11 cellular contexts compared by ENCODE assay signal in the genomic region with DNA sequence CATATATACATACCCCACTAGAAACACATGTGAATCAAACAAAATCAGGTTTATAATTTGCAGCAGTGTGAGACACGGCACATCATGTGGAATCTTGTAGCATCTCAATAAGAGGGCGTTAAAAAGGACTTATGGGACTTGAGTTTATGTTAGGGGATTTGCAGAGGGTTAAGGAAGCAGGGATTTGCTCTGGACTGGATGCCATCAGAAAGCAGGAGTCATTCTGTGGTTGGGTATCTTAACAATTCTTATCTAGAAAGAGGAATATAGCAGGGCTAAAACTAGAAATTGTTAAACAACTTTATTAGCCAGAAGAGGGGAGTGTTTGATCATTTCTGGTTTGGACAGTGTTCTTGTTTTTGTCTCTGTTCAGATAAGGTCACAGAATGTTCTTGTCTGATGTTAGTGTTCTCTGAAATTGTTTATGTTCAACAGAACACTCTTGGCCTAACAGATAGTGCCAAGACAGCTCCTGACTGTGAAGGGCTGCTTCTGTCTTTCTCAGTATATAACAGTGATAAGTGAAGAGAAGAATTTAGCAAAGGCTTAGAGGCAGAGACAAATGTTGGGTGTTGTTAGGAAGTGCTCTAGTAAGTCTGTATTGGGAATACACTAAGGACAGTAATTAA. TPM values are rescaled to one million over a fixed set of nuclear protein-coding genes. Genes with fewer than 3 reads are reported as not detected.
DNase-seq lines count a peak whose midpoint lies in the region; ATAC-seq and TF ChIP-seq lines count a peak whose summit lies in the region.
"Had no signal": no experiment of that assay in that cellular context is flagged by ENCODE, and none has a peak within 500 bp of the region (broad histone marks: within the 10 kb centered on the region; RNA-seq: fewer than 3 reads in every experiment).

No MANE protein-coding gene starts in this region.

- H3K4me3 Mint-ChIP-seq in osteocyte (ENCODE audit: unreplicated experiment), result no peak overlapping the region
- H3K4me3 Mint-ChIP-seq: activated naive CD8-positive, alpha-beta T cell treated with anti-CD3 and anti-CD28 coated beads for 36 hours had no signal

- WGBS in esophagus muscularis mucosa, result 84% methylated on average over 2 of the region's 2 CpGs

- ATAC-seq in PC-3, result peak; percentile 71
- ATAC-seq in GM18873 (IDR thresholded peaks at IDR 0.05; ENCODE audit: low FRiP score, unreplicated experiment), result no peak
- no peak for ATAC-seq in GM21619 (IDR thresholded peaks at IDR 0.05; ENCODE audit: unreplicated experiment)

- H3K4me1 ChIP-seq in PC-3 (ENCODE audit: insufficient read depth, low read length) (no peaks in the 10 kb centered on the region), esophagus muscularis mucosa (peaks cover 4 to 24% (median 21%) of the 10 kb centered on the region in 4 donors)

- no peaks in the 10 kb centered on the region for H3K27me3 Mint-ChIP-seq in osteocyte (ENCODE audit: unreplicated experiment)
- H3K27me3 Mint-ChIP-seq: activated naive CD8-positive, alpha-beta T cell treated with anti-CD3 and anti-CD28 coated beads for 36 hours had no signal

- no peaks in the 10 kb centered on the region for H3K9me3 Mint-ChIP-seq in osteocyte (ENCODE audit: unreplicated experiment)
- H3K9me3 Mint-ChIP-seq: activated naive CD8-positive, alpha-beta T cell treated with anti-CD3 and anti-CD28 coated beads for 36 hours had no signal

- H3K9ac ChIP-seq in PC-3 (ENCODE audit: low read length), result no peak overlapping the region

- H3K4me3 ChIP-seq in PC-3 (ENCODE audit: low read length) (no peak overlapping the region), esophagus muscularis mucosa (no peak overlapping the region)

- no peaks in the 10 kb centered on the region for H3K36me3 Mint-ChIP-seq in osteocyte (ENCODE audit: unreplicated experiment)
- H3K36me3 Mint-ChIP-seq: activated naive CD8-positive, alpha-beta T cell treated with anti-CD3 and anti-CD28 coated beads for 36 hours had no signal

- CTCF ChIA-PET in PC-3 (lab: Charles Lee), result interaction anchor here (0.6 to 1.5 kb wide), 2 partner anchors 82 to 322 kb away, joined by 3 to 5 read pairs; no protein-coding TSS in a partner anchor

- H3K27ac Mint-ChIP-seq in osteocyte (ENCODE audit: unreplicated experiment), result no peak overlapping the region
- H3K27ac Mint-ChIP-seq: activated naive CD8-positive, alpha-beta T cell treated with anti-CD3 and anti-CD28 coated beads for 36 hours had no signal

- TF ChIP-seq CTCF in PC-3 (conservative IDR thresholded peaks at IDR 0.05; ENCODE audit: low read depth, low read length) (peak; percentile 54), esophagus muscularis mucosa (IDR thresholded peaks at IDR 0.05) (peak; percentile 30 to 50 (median 46)), osteocyte (IDR thresholded peaks at IDR 0.05) (peak; percentile 60)

- H2AFZ ChIP-seq in PC-3 (ENCODE audit: low read length), result no peak overlapping the region

- no peaks in the 10 kb centered on the region for H3K9me2 ChIP-seq in PC-3 (replicated peaks; ENCODE audit: low read length)

- no peaks in the 10 kb centered on the region for H3K9me3 ChIP-seq in PC-3 (ENCODE audit: low read length)
- no peaks in the 10 kb centered on the region for H3K9me3 ChIP-seq in esophagus muscularis mucosa

- H3K36me3 ChIP-seq in PC-3 (ENCODE audit: low read depth, low read length), result no peaks in the 10 kb centered on the region
- no peaks in the 10 kb centered on the region for H3K36me3 ChIP-seq in esophagus muscularis mucosa

- no peaks in the 10 kb centered on the region for H4K20me1 ChIP-seq in PC-3 (ENCODE audit: low read length)

- no TSS peak for BruUV-seq in PC-3 (replicated peaks; lab: Mats Ljungman, UMichigan)

- intact Hi-C loops in PC-3 (cut with micrococcal nuclease) (loop anchor here (1.0 to 10.0 kb wide), 3 partner anchors 81 to 426 kb away; no protein-coding TSS in a partner anchor), esophagus muscularis mucosa (cut with DNase I) (loop anchor here (2.0 to 10.0 kb wide), 2 partner anchors 83 to 409 kb away; partner anchors contain the start of gene PREP)

- no peak for TF ChIP-seq POLR2A in esophagus muscularis mucosa (IDR thresholded peaks at IDR 0.05; ENCODE audit: low read depth)

- H3K4me2 ChIP-seq in PC-3 (ENCODE audit: low read length), result no peak overlapping the region

- H3K27ac ChIP-seq in PC-3 (ENCODE audit: low read length), result no peak overlapping the region
- peak overlapping the region; percentile 62 to 78 (median 71) for H3K27ac ChIP-seq in esophagus muscularis mucosa (replicated peaks in 1 of 4)

- peaks cover under 1% of the 10 kb centered on the region for H3K4me1 Mint-ChIP-seq in osteocyte (ENCODE audit: unreplicated experiment)
- H3K4me1 Mint-ChIP-seq: activated naive CD8-positive, alpha-beta T cell treated with anti-CD3 and anti-CD28 coated beads for 36 hours had no signal

- POLR2A ChIA-PET in PC-3 (lab: Charles Lee; ENCODE audit: unreplicated experiment), result no interaction called here

- TF ChIP-seq EP300 in esophagus muscularis mucosa (IDR thresholded peaks at IDR 0.05), result no peak

- H3K27me3 ChIP-seq in PC-3 (ENCODE audit: low read length), result no peaks in the 10 kb centered on the region
- no peaks in the 10 kb centered on the region for H3K27me3 ChIP-seq in esophagus muscularis mucosa

- no peaks in the 10 kb centered on the region for H3F3A ChIP-seq in PC-3 (ENCODE audit: low read length, unreplicated experiment)

- peak; percentile 38 for DNase-seq in ELF-1 (ENCODE audit: low read depth, low spot score)
- DNase-seq in PC-3, result peak; percentile 58
- no peak for DNase-seq in esophagus muscularis mucosa (ENCODE audit: extremely low spot score)
- DNase-seq in osteocyte (ENCODE audit: extremely low spot score, unreplicated experiment), result no peak
- DNase-seq in activated CD4-positive, CD25-positive, alpha-beta regulatory T cell treated with anti-CD3 and anti-CD28 coated beads, Interleukin-2, amount 50 U/mL, for 72 hours, result no peak
- DNase-seq in putamen (ENCODE audit: low spot score), result no peak
- DNase-seq: activated naive CD8-positive, alpha-beta T cell treated with anti-CD3 and anti-CD28 coated beads for 36 hours; NCI-H1436 treated with DMSO at 0.1 percent for 48 hours; stimulated activated CD4-positive, alpha-beta T cell treated with anti-CD3 and anti-CD28 coated beads, Interleukin-4, amount 100 ng/mL, for 1 hour had no signal

- H3K79me2 ChIP-seq in PC-3 (ENCODE audit: low read length), result no peaks in the 10 kb centered on the region

RNA-seq across cellular contexts. Expression of gene LIN28B, which starts 39.2 kb away (rescaled TPM):
- 0.11 TPM in 1 of 2 replicates, not detected in the other for total RNA-seq in PC-3 (2014; rRNA removed)
- not detected for total RNA-seq in esophagus muscularis mucosa
- total RNA-seq in osteocyte, result 0.10 TPM in 1 of 2 replicates, not detected in the other

Comparison
In these comparisons a context has a peak if more than half of its experiments do, and no peak if none do; other contexts are left out.
1. DNase-seq: peak in ELF-1 (single experiment) and PC-3 (single experiment); none in esophagus muscularis mucosa (single experiment), osteocyte (single experiment), activated CD4-positive, CD25-positive, alpha-beta regulatory T cell treated with anti-CD3 and anti-CD28 coated beads, Interleukin-2, amount 50 U/mL, for 72 hours (single experiment) and putamen (single experiment).
2. Peak in every context shown above with its lines, with median percentiles within 50 percentile points of each other: CTCF ChIP-seq.